Comparison of ENCODE assay signal across 21 cellular contexts in genomic region chr2:207635468-207636200, GRCh38. TPM values are rescaled to one million over a fixed set of nuclear protein-coding genes. Genes with fewer than 3 reads are reported as not detected.
A peak's percentile ranks its signal among the peaks of the same experiment; 100 is the strongest.
DNase-seq lines count a peak whose midpoint lies in the region; ATAC-seq, FAIRE-seq and TF ChIP-seq lines count a peak whose summit lies in the region.
"Had no signal": no experiment of that assay in that cellular context is flagged by ENCODE, and none has a peak within 500 bp of the region (broad histone marks: within the 10 kb centered on the region; RNA-seq: fewer than 3 reads in every experiment).

No MANE protein-coding gene starts in this region.

- H3K23me2 ChIP-seq in H9 (ENCODE audit: insufficient read length, low read depth, low read length, poor library complexity, severe bottlenecking): no peaks in the 10 kb centered on the region

- H4K5ac ChIP-seq in H9 (ENCODE audit: insufficient read length, low read depth, low read length): no peak overlapping the region

- H3K36me3 Mint-ChIP-seq in H9 (ENCODE audit: insufficient read depth in 1 of 3, low read depth in 3 of 3) (no peaks in the 10 kb centered on the region), naive B cell (peaks cover 0 to 5% of the 10 kb centered on the region in 2 donors)
- no peaks in the 10 kb centered on the region for H3K36me3 Mint-ChIP-seq in activated CD4-positive, alpha-beta T cell treated with anti-CD3 and anti-CD28 coated beads, Interleukin-2, amount 10 ng/mL, durations not matched to agents 7 days and 5 days (ENCODE audit: low read depth)
- H3K36me3 Mint-ChIP-seq: CD4-positive, alpha-beta memory T cell had no signal

- no peaks in the 10 kb centered on the region for H3K27me3 ChIP-seq in H9 (ENCODE audit: insufficient read depth, low read length)
- H3K27me3 ChIP-seq: ascending aorta, esophagus muscularis mucosa, SJSA1 had no signal

- CTCF ChIA-PET in activated CD4-positive, alpha-beta T cell treated with anti-CD3 and anti-CD28 coated beads, Interleukin-2, amount 10 ng/mL, durations not matched to agents 7 days and 5 days (lab: Charles Lee): interaction anchor here (2.4 kb wide), 1 partner anchor 10 kb away, joined by 17 read pairs; the partner anchor contains the start of gene METTL21A

- no peak for TF ChIP-seq CTCF in H9 (conservative IDR thresholded peaks at IDR 0.05)
- no peak for TF ChIP-seq CTCF in choroid plexus epithelial cell (conservative IDR thresholded peaks at IDR 0.05; ENCODE audit: low read depth, low read length)

- H3K14ac ChIP-seq in H9 (ENCODE audit: insufficient read depth, low read length): no peak overlapping the region

- H3K27me3 Mint-ChIP-seq in H9 (ENCODE audit: low read depth): no peaks in the 10 kb centered on the region
- H3K27me3 Mint-ChIP-seq in naive B cell: no peaks in the 10 kb centered on the region
- no peaks in the 10 kb centered on the region for H3K27me3 Mint-ChIP-seq in activated CD4-positive, alpha-beta T cell treated with anti-CD3 and anti-CD28 coated beads, Interleukin-2, amount 10 ng/mL, durations not matched to agents 7 days and 5 days

- WGBS in H9 (ENCODE audit: extremely low coverage, insufficient read length, low lambda C conversion rate): no CpG with 5 or more reads among the region's 11 CpGs

- no peak overlapping the region for H2BK120ac ChIP-seq in H9 (ENCODE audit: low read depth, low read length, poor library complexity, severe bottlenecking)

- no peak overlapping the region for H2AFZ ChIP-seq in H9 (ENCODE audit: low read length)

- H3K4me1 ChIP-seq in H9 (ENCODE audit: insufficient read depth, low read length): no peaks in the 10 kb centered on the region
- H3K4me1 ChIP-seq: ascending aorta, esophagus muscularis mucosa, SJSA1 had no signal

- H3K4me3 ChIP-seq in choroid plexus epithelial cell (ENCODE audit: low read depth, low read length): no peak overlapping the region
- H3K4me3 ChIP-seq: ascending aorta, esophagus muscularis mucosa, GM12878, SJSA1 had no signal

- no peaks in the 10 kb centered on the region for H3K79me1 ChIP-seq in H9 (ENCODE audit: insufficient read depth, low read depth, low read length, poor library complexity, severe bottlenecking)

- H4K20me1 ChIP-seq in H9 (ENCODE audit: control insufficient read depth, insufficient read depth, insufficient read length): no peaks in the 10 kb centered on the region

- POLR2A ChIA-PET in activated CD4-positive, alpha-beta T cell treated with anti-CD3 and anti-CD28 coated beads, Interleukin-2, amount 10 ng/mL, durations not matched to agents 7 days and 5 days (lab: Charles Lee): no interaction called here

- no peak overlapping the region for H4K91ac ChIP-seq in H9 (ENCODE audit: insufficient read length, low read depth, low read length)

- H3K23ac ChIP-seq in H9 (ENCODE audit: insufficient read length, low read depth, low read length): no peak overlapping the region

- H2AK5ac ChIP-seq in H9 (ENCODE audit: insufficient read length, low read length): no peak overlapping the region

- no peak overlapping the region for H3K18ac ChIP-seq in H9 (ENCODE audit: insufficient read length, low read depth, low read length)

- no peak overlapping the region for H3K9ac ChIP-seq in H9 (ENCODE audit: extremely low read depth, insufficient read length, low read length)

- H3K9me3 Mint-ChIP-seq in H9 (0 out of 5 replicates have a peak, but pooled peaks cover 0 to 3% of the 10 kb centered on the region in 2 experiments), naive B cell (peaks cover 0 to 9% (median 7%) of the 10 kb centered on the region in 7 donors)
- peaks cover 5% of the 10 kb centered on the region for H3K9me3 Mint-ChIP-seq in activated CD4-positive, alpha-beta T cell treated with anti-CD3 and anti-CD28 coated beads, Interleukin-2, amount 10 ng/mL, durations not matched to agents 7 days and 5 days

- H3K4me2 ChIP-seq in H9 (ENCODE audit: insufficient read depth, insufficient read length, low read length): no peak overlapping the region

- H2BK20ac ChIP-seq in H9 (ENCODE audit: low read depth, low read length, poor library complexity, severe bottlenecking): no peak overlapping the region

- no peaks in the 10 kb centered on the region for H3K9me3 ChIP-seq in H9 (ENCODE audit: control insufficient read depth, low read depth, low read length)
- H3K9me3 ChIP-seq: ascending aorta, esophagus muscularis mucosa, SJSA1 had no signal

- no peak overlapping the region for H3K27ac ChIP-seq in H9 (ENCODE audit: insufficient read length, low read depth, low read length)
- H3K27ac ChIP-seq: ascending aorta, esophagus muscularis mucosa, SJSA1 had no signal

- H3K4ac ChIP-seq in H9 (ENCODE audit: low read depth, low read length): no peak overlapping the region

- no peak overlapping the region for H2BK12ac ChIP-seq in H9 (ENCODE audit: insufficient read length, low read depth, low read length)

- H2BK15ac ChIP-seq in H9 (ENCODE audit: low read depth, low read length): no peak overlapping the region

- no peaks in the 10 kb centered on the region for H3K79me2 ChIP-seq in H9 (ENCODE audit: insufficient read depth, low read length)

- H4K8ac ChIP-seq in H9 (replicated peaks; ENCODE audit: insufficient read length, low read depth, low read length): no peak overlapping the region

- DNase-seq in H9 (peak; percentile 25), NOMO-1 treated with DMSO at 0.1 percent for 48 hours (lab: John Stamatoyannopoulos, UW; ENCODE audit: unreplicated experiment) (peak; percentile 42), choroid plexus epithelial cell (ENCODE audit: low read depth) (peak; percentile 63), naive B cell (no peak), NCI-H774 (lab: John Stamatoyannopoulos, UW) (no peak), anterior cingulate cortex (lab: John Stamatoyannopoulos, UW) (no peak), HTR-8/SVneo (ENCODE audit: insufficient read length, low spot score) (no peak)
- no peak for DNase-seq in activated CD4-positive, alpha-beta T cell treated with anti-CD3 and anti-CD28 coated beads, Interleukin-2, amount 10 ng/mL, durations not matched to agents 7 days and 5 days
- DNase-seq: activated effector memory CD4-positive, alpha-beta T cell treated with anti-CD3 and anti-CD28 coated beads, Interleukin-2, amount 50 U/mL, for 16 hours; CD4-positive, alpha-beta memory T cell; cortex of kidney; hypothalamus; naive thymus-derived CD8-positive, alpha-beta T cell; NCI-H2081; NCI-H82; stimulated activated CD4-positive, alpha-beta T cell treated with anti-CD3 and anti-CD28 coated beads, Interleukin-15, amount 100 ng/mL, for 24 hours; substantia nigra had no signal

- H3T11ph ChIP-seq in H9 (ENCODE audit: low read length): no peak overlapping the region

- peak; percentile 43 to 47 for ATAC-seq in naive B cell (ENCODE audit: low read depth in 2 of 2)
- ATAC-seq: GM12878; naive thymus-derived CD8-positive, alpha-beta T cell had no signal

- no peak overlapping the region for H2BK5ac ChIP-seq in H9 (ENCODE audit: insufficient read length, low read length)

- H3K4me1 Mint-ChIP-seq in H9 (peaks cover 4 to 13% of the 10 kb centered on the region in 2 experiments), naive B cell (peaks cover 5 to 22% (median 13%) of the 10 kb centered on the region in 3 donors)
- peaks cover 5% of the 10 kb centered on the region for H3K4me1 Mint-ChIP-seq in activated CD4-positive, alpha-beta T cell treated with anti-CD3 and anti-CD28 coated beads, Interleukin-2, amount 10 ng/mL, durations not matched to agents 7 days and 5 days
- H3K4me1 Mint-ChIP-seq: CD4-positive, alpha-beta memory T cell had no signal

- H3K56ac ChIP-seq in H9 (ENCODE audit: insufficient read length, low read depth, low read length): no peak overlapping the region

- FAIRE-seq in HTR-8/SVneo (lab: Jason Lieb, UNC): no peak
- FAIRE-seq: GM12878 had no signal

- H3K27ac Mint-ChIP-seq in H9 (no peak overlapping the region), naive B cell (peak overlapping the region; percentile 1 to 82 (median 22))
- H3K27ac Mint-ChIP-seq in activated CD4-positive, alpha-beta T cell treated with anti-CD3 and anti-CD28 coated beads, Interleukin-2, amount 10 ng/mL, durations not matched to agents 7 days and 5 days: no peak overlapping the region
- H3K27ac Mint-ChIP-seq: naive thymus-derived CD8-positive, alpha-beta T cell had no signal

- H3K4me3 Mint-ChIP-seq in H9 (no peak overlapping the region), naive B cell (peak overlapping the region in 1 of 8 donors; percentile 26)
- H3K4me3 Mint-ChIP-seq in activated CD4-positive, alpha-beta T cell treated with anti-CD3 and anti-CD28 coated beads, Interleukin-2, amount 10 ng/mL, durations not matched to agents 7 days and 5 days: no peak overlapping the region
- H3K4me3 Mint-ChIP-seq: CD4-positive, alpha-beta memory T cell; naive thymus-derived CD8-positive, alpha-beta T cell had no signal

RNA-seq across cellular contexts. Expression of gene METTL21A, which starts 10.4 kb away (rescaled TPM):
- 65.9 and 68.6 TPM in 2 replicates for total RNA-seq in H9 (2021)
- 10 to 100 TPM; 61.5 to 97.9 (median 85.7) TPM for polyA plus RNA-seq in naive B cell (ENCODE audit: low read depth in 6 of 6)
- total RNA-seq in activated CD4-positive, alpha-beta T cell treated with anti-CD3 and anti-CD28 coated beads, Interleukin-2, amount 10 ng/mL, durations not matched to agents 7 days and 5 days: 10 to 100 TPM; 18.8 to 19.3 TPM

Comparison
In these comparisons a context has a peak if more than half of its experiments do, and no peak if none do; other contexts are left out.
1. DNase-seq: peak in H9 (single experiment), NOMO-1 treated with DMSO at 0.1 percent for 48 hours (single experiment) and choroid plexus epithelial cell (single experiment); none in naive B cell (single experiment), NCI-H774 (single experiment), activated CD4-positive, alpha-beta T cell treated with anti-CD3 and anti-CD28 coated beads, Interleukin-2, amount 10 ng/mL, durations not matched to agents 7 days and 5 days (single experiment), anterior cingulate cortex (0 of 58) and HTR-8/SVneo (single experiment).
2. H3K27ac Mint-ChIP-seq: peak in naive B cell (6 of 6); none in H9 (0 of 3) and activated CD4-positive, alpha-beta T cell treated with anti-CD3 and anti-CD28 coated beads, Interleukin-2, amount 10 ng/mL, durations not matched to agents 7 days and 5 days (single experiment).